ENCODE assay signal across 8 cellular contexts in the genomic region with DNA sequence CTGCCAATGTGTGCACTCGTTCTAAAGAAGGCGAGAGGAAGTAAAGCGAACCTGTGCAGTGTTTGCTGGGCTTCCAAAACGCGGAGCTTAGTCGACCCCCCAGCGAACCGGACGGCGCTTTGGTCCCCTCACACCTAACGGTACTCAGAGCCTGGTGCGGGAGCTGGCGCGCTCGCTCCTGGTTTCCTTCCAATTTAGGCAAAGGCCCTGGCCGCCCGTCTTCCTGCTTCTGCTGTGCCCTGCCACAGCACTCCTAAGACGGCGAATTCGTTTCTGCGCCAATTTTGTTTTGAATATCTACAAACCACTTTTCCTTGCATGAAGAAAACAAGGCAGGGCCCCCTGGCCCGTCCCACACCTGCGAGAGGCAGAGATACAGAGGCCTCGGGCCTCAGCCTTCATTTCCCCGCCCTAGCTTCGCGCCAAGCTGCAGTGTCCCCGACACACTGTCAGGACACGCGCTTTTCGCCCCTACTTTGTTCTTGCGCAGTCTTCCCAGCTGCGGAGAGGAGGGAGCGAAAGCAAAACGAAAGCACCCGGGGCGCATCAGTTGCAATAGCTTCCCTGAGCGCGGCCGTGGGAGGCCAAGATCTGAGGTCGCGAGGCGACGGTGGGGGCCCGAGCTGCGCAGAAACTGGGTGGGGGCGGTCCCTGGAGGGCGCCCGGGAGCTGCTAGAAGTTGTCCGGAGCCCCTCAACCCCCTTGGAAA.
DNase-seq lines count a peak whose midpoint lies in the region; ATAC-seq and TF ChIP-seq lines count a peak whose summit lies in the region.

No MANE protein-coding gene starts in this region.

- peaks cover 47% of the 10 kb centered on the region for H3K79me2 ChIP-seq in DND-41 (ENCODE audit: insufficient read depth, low read length)

- TF ChIP-seq CTCF in DND-41 (IDR thresholded peaks at IDR 0.05; ENCODE audit: borderline replicate concordance, extremely low read depth, low read length, poor library complexity, severe bottlenecking) (no peak), dorsolateral prefrontal cortex (IDR thresholded peaks at IDR 0.05 in 54 of 56, conservative IDR thresholded peaks at IDR 0.05 in 2 of 56; ENCODE audit: low read depth in 1 of 56, partially characterized antibody in 56 of 56) (no peak), mesothelial cell of epicardium (IDR thresholded peaks at IDR 0.05; ENCODE audit: unreplicated experiment) (no peak), suprapubic skin (IDR thresholded peaks at IDR 0.05) (no peak)

- H2AFZ ChIP-seq in DND-41 (ENCODE audit: low read depth, low read length), result peak overlapping the region; percentile 80; the same call in 1 of the 2 replicates

- peak overlapping the region; percentile 99 for H3K9ac ChIP-seq in DND-41 (ENCODE audit: low read depth, low read length)

- H3K4me2 ChIP-seq in DND-41 (ENCODE audit: insufficient read depth, low read length), result peak overlapping the region; percentile 64

- no peak for DNase-seq in DND-41
- DNase-seq in activated CD4-positive, CD25-positive, alpha-beta regulatory T cell treated with anti-CD3 and anti-CD28 coated beads, Interleukin-2, amount 50 U/mL, for 72 hours, result peak; percentile 48
- peak in 1 of 10 donors; percentile 44 for DNase-seq in dorsolateral prefrontal cortex
- DNase-seq in mesothelial cell of epicardium (ENCODE audit: low spot score in 2 of 2, unreplicated experiment in 2 of 2), result peak; percentile 33 to 69
- peak; percentile 74 to 84 for DNase-seq in suprapubic skin (ENCODE audit: low spot score in 2 of 2)
- no peak for DNase-seq in iPS-NIHi7 (ENCODE audit: extremely low spot score)

- no peak overlapping the region for H3K27ac Mint-ChIP-seq in mesothelial cell of epicardium

- H3K4me3 Mint-ChIP-seq in mesothelial cell of epicardium, result peak overlapping the region; percentile 66

- intact Hi-C loops in dorsolateral prefrontal cortex (cut with DNase I), result loop anchor here (5.0 to 10.0 kb wide), 4 partner anchors 275 to 400 kb away; no protein-coding TSS in a partner anchor

- peaks cover 48% of the 10 kb centered on the region for H3K4me1 Mint-ChIP-seq in mesothelial cell of epicardium

- H3K4me3 ChIP-seq in DND-41 (ENCODE audit: low read depth in 1 of 2, low read length in 2 of 2), result peak overlapping the region in 1 of 2 experiments; percentile 89; a peak in 2 of 4 replicates
- peak overlapping the region in 53 of 59 donors; percentile 2 to 99 (median 37) for H3K4me3 ChIP-seq in dorsolateral prefrontal cortex
- H3K4me3 ChIP-seq in suprapubic skin, result peak overlapping the region; percentile 77

- peaks cover 15% of the 10 kb centered on the region for H4K20me1 ChIP-seq in DND-41 (ENCODE audit: insufficient read depth, low read length)

- ATAC-seq in DND-41 (ENCODE audit: insufficient read depth, low read depth), result no peak
- ATAC-seq in HG03521 (IDR thresholded peaks at IDR 0.05; ENCODE audit: unreplicated experiment), result no peak
- no peak for ATAC-seq in GM18870 (IDR thresholded peaks at IDR 0.05; ENCODE audit: unreplicated experiment)

- no peaks in the 10 kb centered on the region for H3K36me3 Mint-ChIP-seq in mesothelial cell of epicardium

- H3K27ac ChIP-seq in DND-41 (ENCODE audit: low read length) (peak overlapping the region; percentile 88), dorsolateral prefrontal cortex (peak overlapping the region in 50 of 59 donors; percentile 0 to 100 (median 100)), suprapubic skin (peak overlapping the region; percentile 4)

- 40% methylated on average over 50 of the region's 50 CpGs for WGBS in suprapubic skin

- H3K4me1 ChIP-seq in DND-41 (ENCODE audit: insufficient read depth, low read length) (peaks cover 35% of the 10 kb centered on the region), suprapubic skin (peaks cover 60% of the 10 kb centered on the region)

- H3K27me3 ChIP-seq in DND-41 (ENCODE audit: insufficient read depth, low read length, poor library complexity) (no peaks in the 10 kb centered on the region), dorsolateral prefrontal cortex (peaks cover 0 to 39% (median 16%) of the 10 kb centered on the region in 45 donors), suprapubic skin (peaks cover 46% of the 10 kb centered on the region)

- no peaks in the 10 kb centered on the region for H3K9me3 Mint-ChIP-seq in mesothelial cell of epicardium

- no peak for TF ChIP-seq EP300 in suprapubic skin (IDR thresholded peaks at IDR 0.05)

- H3K36me3 ChIP-seq in DND-41 (ENCODE audit: insufficient read depth, low read length), result peaks cover 3% of the 10 kb centered on the region; the same call in 1 of the 2 replicates
- H3K36me3 ChIP-seq in suprapubic skin, result no peaks in the 10 kb centered on the region

- no peak for TF ChIP-seq POLR2A in suprapubic skin (IDR thresholded peaks at IDR 0.05)

- peaks cover 80% of the 10 kb centered on the region for H3K27me3 Mint-ChIP-seq in mesothelial cell of epicardium (ENCODE audit: low read depth)

- H3K9me3 ChIP-seq in DND-41 (ENCODE audit: insufficient read depth, low read length, severe bottlenecking) (no peaks in the 10 kb centered on the region), suprapubic skin (no peaks in the 10 kb centered on the region)

Comparison
In these comparisons a context has a peak if more than half of its experiments do, and no peak if none do; other contexts are left out.
1. DNase-seq: peak in activated CD4-positive, CD25-positive, alpha-beta regulatory T cell treated with anti-CD3 and anti-CD28 coated beads, Interleukin-2, amount 50 U/mL, for 72 hours (single experiment), mesothelial cell of epicardium (2 of 2) and suprapubic skin (2 of 2); none in DND-41 (single experiment) and iPS-NIHi7 (single experiment).
2. H3K27ac ChIP-seq: peak in every context shown above with its lines; median percentile 100 in dorsolateral prefrontal cortex; 88 in DND-41; 4 in suprapubic skin.